Comparison of ENCODE assay signal across 1 cellular context in genomic region chr9:104104407-104104806, GRCh38.
TF ChIP-seq lines count a peak whose summit lies in the region.

No MANE protein-coding gene starts in this region.

TF ChIP-seq in K562, 482 proteins besides CTCF, POLR2A, EP300 and RAD21 (continued from another document):
- TF ChIP-seq E2F1 (CRISPR knock-in tag; IDR thresholded peaks at IDR 0.05) (no peak), ZBTB8A (IDR thresholded peaks at IDR 0.05; ENCODE audit: partially characterized antibody) (no peak), ZFP30 (CRISPR knock-in tag; IDR thresholded peaks at IDR 0.05; ENCODE audit: borderline replicate concordance) (no peak), MAFF (IDR thresholded peaks at IDR 0.05; ENCODE audit: low read length) (peak; percentile 56), KLF1 (tag; IDR thresholded peaks at IDR 0.05) (no peak), GTF2B (IDR thresholded peaks at IDR 0.05; ENCODE audit: extremely low read depth, insufficient read length) (no peak), TBL1XR1 (IDR thresholded peaks at IDR 0.05; ENCODE audit: low read length in 2 of 2) (no peak)
